10 cellular contexts compared by ENCODE assay signal in genomic region chr3:165195628-165196576, GRCh38. TPM values are rescaled to one million over a fixed set of nuclear protein-coding genes. Genes with fewer than 3 reads are reported as not detected.
DNase-seq lines count a peak whose midpoint lies in the region; ATAC-seq and TF ChIP-seq lines count a peak whose summit lies in the region.
"Had no signal": no experiment of that assay in that cellular context is flagged by ENCODE, and none has a peak within 500 bp of the region (broad histone marks: within the 10 kb centered on the region; RNA-seq: fewer than 3 reads in every experiment).

TSS of gene SLITRK3 (minus strand) at chr3:165196384. CDS start at chr3:165190830, 5,554 bp downstream.

- in situ Hi-C loops in astrocyte of the spinal cord (cut with HindIII; ENCODE audit: low sequenced_read_pairs) = no loop called here

- H3K27me3 Mint-ChIP-seq in T-helper 1 cell treated with Interleukin-12 subunit alpha and Interleukin-12 subunit beta and Interleukin-4 antibody, amounts not matched to agents 30 μg/mL and 1 μg/mL, for 36 hours (ENCODE audit: low read depth) = peaks cover 59% of the 10 kb centered on the region

- H3K4me1 Mint-ChIP-seq in T-helper 1 cell treated with Interleukin-12 subunit alpha and Interleukin-12 subunit beta and Interleukin-4 antibody, amounts not matched to agents 30 μg/mL and 1 μg/mL, for 36 hours (ENCODE audit: low read depth) = peaks cover 1% of the 10 kb centered on the region

- no peak within 1 kb of the TSS for H3K27ac Mint-ChIP-seq in T-helper 1 cell treated with Interleukin-12 subunit alpha and Interleukin-12 subunit beta and Interleukin-4 antibody, amounts not matched to agents 30 μg/mL and 1 μg/mL, for 36 hours

- H3K4me3 Mint-ChIP-seq in T-helper 1 cell treated with Interleukin-12 subunit alpha and Interleukin-12 subunit beta and Interleukin-4 antibody, amounts not matched to agents 30 μg/mL and 1 μg/mL, for 36 hours = peak within 1 kb of the TSS; percentile 72

- no peak for ATAC-seq in GM21390 (IDR thresholded peaks at IDR 0.05; ENCODE audit: unreplicated experiment)
- ATAC-seq in HG02973 (IDR thresholded peaks at IDR 0.05; ENCODE audit: unreplicated experiment) = no peak

- DNase-seq in T-helper 1 cell = no peak
- DNase-seq in astrocyte of the spinal cord (ENCODE audit: low read depth, low spot score) = no peak
- peak; percentile 53 for DNase-seq in left kidney (ENCODE audit: low read depth, low spot score)
- peak in 3 of 49 donors; percentile 35 to 52 (median 51) for DNase-seq in substantia nigra (lab: John Stamatoyannopoulos, UW)
- DNase-seq in HT-29 (ENCODE audit: low spot score) = no peak

- no peaks in the 10 kb centered on the region for H3K36me3 Mint-ChIP-seq in T-helper 1 cell treated with Interleukin-12 subunit alpha and Interleukin-12 subunit beta and Interleukin-4 antibody, amounts not matched to agents 30 μg/mL and 1 μg/mL, for 36 hours (ENCODE audit: low read depth)

- TF ChIP-seq CTCF in astrocyte of the spinal cord (IDR thresholded peaks at IDR 0.05; ENCODE audit: low read depth, low read length) = no peak

- peak within 1 kb of the TSS; percentile 41 for H3K4me3 ChIP-seq in astrocyte of the spinal cord (ENCODE audit: low read depth, low read length)

- peak within 1 kb of the TSS; percentile 17 for H3K27ac ChIP-seq in substantia nigra (ENCODE audit: low read depth, low read length, poor library complexity, severe bottlenecking)
- H3K27ac ChIP-seq: neutrophil had no signal

- H3K9me3 Mint-ChIP-seq in T-helper 1 cell treated with Interleukin-12 subunit alpha and Interleukin-12 subunit beta and Interleukin-4 antibody, amounts not matched to agents 30 μg/mL and 1 μg/mL, for 36 hours = no peaks in the 10 kb centered on the region

RNA-seq across cellular contexts. Expression of gene SLITRK3, which starts in this region (rescaled TPM):
- total RNA-seq in HT-29 (2014; rRNA removed; shearing (Covaris generic)) = not detected in 2 replicates
- total RNA-seq: NCI-H460 had no signal
